Comparison of ENCODE assay signal across 1 cellular context in the genomic region with DNA sequence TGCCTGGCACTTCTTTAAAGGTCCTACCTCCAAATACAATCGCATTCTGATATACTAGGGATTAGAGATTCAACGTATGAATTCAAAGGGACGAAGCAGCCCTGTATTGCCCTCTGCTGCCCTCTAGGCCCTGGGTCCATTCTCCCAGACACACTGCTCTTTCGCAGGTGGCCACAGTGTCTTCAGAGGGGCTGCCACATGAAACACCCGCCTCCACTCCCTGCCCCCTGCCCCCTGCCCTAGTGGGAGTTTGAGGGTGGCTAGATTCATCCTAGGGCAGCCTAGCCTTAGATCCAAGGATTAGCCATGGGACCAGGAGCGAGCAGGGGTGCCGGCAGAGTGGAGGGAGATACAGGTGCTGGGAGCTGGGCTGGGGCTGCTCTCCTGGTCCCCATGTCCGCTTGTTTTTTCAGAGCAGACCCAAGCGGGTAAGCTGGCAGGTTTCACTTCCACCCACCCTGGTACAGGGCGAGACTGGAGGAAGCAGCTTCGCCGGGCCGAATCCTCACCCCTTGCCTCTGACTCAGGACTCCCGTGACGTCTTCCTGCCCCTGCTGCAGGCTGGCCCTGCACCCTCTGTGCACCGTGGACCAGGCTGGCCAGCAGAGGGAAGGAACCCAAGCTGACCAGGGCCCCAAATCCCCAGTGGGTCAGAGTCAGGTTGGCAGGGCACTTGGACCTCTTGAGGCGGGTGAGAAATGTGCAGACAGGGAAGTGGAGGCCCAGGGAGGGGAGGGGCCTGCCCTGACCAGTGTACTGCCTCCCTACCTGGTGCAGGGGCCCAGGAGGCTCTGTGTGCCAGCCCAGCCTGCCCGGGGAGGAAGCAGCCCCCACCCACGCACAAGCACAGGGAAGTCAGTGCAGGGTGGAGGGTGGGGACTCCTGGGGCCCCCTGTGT.
TF ChIP-seq lines count a peak whose summit lies in the region.

No MANE protein-coding gene starts in this region.

TF ChIP-seq in K562, 482 proteins besides CTCF, POLR2A, EP300 and RAD21:
- TF ChIP-seq, protein P1, sequence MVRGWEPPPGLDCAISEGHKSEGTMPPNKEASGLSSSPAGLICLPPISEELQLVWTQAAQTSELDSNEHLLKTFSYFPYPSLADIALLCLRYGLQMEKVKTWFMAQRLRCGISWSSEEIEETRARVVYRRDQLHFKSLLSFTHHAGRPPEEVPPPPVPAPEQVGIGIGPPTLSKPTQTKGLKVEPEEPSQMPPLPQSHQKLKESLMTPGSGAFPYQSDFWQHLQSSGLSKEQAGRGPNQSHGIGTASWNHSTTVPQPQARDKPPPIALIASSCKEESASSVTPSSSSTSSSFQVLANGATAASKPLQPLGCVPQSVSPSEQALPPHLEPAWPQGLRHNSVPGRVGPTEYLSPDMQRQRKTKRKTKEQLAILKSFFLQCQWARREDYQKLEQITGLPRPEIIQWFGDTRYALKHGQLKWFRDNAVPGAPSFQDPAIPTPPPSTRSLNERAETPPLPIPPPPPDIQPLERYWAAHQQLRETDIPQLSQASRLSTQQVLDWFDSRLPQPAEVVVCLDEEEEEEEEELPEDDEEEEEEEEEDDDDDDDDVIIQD (CRISPR knock-in tag; IDR thresholded peaks at IDR 0.05): no peak
- TF ChIP-seq SMARCA4 (IDR thresholded peaks at IDR 0.05) (peak; percentile 51; the same call in 1 of the 2 replicates), KAT8 (IDR thresholded peaks at IDR 0.05; ENCODE audit: low read depth) (no peak), FOXA3 (CRISPR knock-in tag; conservative IDR thresholded peaks at IDR 0.05 in 1 of 2, IDR thresholded peaks at IDR 0.05 in 1 of 2) (no peak), SMARCE1 (IDR thresholded peaks at IDR 0.05) (peak; percentile 61; the same call in 1 of the 2 replicates)
- TF ChIP-seq, protein P2, sequence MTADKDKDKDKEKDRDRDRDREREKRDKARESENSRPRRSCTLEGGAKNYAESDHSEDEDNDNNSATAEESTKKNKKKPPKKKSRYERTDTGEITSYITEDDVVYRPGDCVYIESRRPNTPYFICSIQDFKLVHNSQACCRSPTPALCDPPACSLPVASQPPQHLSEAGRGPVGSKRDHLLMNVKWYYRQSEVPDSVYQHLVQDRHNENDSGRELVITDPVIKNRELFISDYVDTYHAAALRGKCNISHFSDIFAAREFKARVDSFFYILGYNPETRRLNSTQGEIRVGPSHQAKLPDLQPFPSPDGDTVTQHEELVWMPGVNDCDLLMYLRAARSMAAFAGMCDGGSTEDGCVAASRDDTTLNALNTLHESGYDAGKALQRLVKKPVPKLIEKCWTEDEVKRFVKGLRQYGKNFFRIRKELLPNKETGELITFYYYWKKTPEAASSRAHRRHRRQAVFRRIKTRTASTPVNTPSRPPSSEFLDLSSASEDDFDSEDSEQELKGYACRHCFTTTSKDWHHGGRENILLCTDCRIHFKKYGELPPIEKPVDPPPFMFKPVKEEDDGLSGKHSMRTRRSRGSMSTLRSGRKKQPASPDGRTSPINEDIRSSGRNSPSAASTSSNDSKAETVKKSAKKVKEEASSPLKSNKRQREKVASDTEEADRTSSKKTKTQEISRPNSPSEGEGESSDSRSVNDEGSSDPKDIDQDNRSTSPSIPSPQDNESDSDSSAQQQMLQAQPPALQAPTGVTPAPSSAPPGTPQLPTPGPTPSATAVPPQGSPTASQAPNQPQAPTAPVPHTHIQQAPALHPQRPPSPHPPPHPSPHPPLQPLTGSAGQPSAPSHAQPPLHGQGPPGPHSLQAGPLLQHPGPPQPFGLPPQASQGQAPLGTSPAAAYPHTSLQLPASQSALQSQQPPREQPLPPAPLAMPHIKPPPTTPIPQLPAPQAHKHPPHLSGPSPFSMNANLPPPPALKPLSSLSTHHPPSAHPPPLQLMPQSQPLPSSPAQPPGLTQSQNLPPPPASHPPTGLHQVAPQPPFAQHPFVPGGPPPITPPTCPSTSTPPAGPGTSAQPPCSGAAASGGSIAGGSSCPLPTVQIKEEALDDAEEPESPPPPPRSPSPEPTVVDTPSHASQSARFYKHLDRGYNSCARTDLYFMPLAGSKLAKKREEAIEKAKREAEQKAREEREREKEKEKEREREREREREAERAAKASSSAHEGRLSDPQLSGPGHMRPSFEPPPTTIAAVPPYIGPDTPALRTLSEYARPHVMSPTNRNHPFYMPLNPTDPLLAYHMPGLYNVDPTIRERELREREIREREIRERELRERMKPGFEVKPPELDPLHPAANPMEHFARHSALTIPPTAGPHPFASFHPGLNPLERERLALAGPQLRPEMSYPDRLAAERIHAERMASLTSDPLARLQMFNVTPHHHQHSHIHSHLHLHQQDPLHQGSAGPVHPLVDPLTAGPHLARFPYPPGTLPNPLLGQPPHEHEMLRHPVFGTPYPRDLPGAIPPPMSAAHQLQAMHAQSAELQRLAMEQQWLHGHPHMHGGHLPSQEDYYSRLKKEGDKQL (CRISPR knock-in tag; IDR thresholded peaks at IDR 0.05; ENCODE audit: borderline replicate concordance): no peak
